Comparison of ENCODE assay signal across 25 cellular contexts in genomic region chr4:122882830-122883229, GRCh38. TPM values are rescaled to one million over a fixed set of nuclear protein-coding genes. Genes with fewer than 3 reads are reported as not detected.
DNase-seq lines count a peak whose midpoint lies in the region; ATAC-seq, FAIRE-seq and TF ChIP-seq lines count a peak whose summit lies in the region.
"Had no signal": no experiment of that assay in that cellular context is flagged by ENCODE, and none has a peak within 500 bp of the region (broad histone marks: within the 10 kb centered on the region; RNA-seq: fewer than 3 reads in every experiment).

No MANE protein-coding gene starts in this region.

- no peak overlapping the region for H2AFZ ChIP-seq in astrocyte (ENCODE audit: low read depth, low read length)

- H3K4me3 ChIP-seq in AG09309 (ENCODE audit: control insufficient read depth, low read depth, low read length), result no peak overlapping the region
- no peak overlapping the region for H3K4me3 ChIP-seq in astrocyte (ENCODE audit: insufficient read depth, low read depth, low read length)
- H3K4me3 ChIP-seq: K562 had no signal

- H3K4me2 ChIP-seq in astrocyte (ENCODE audit: low read length), result no peak overlapping the region
- H3K4me2 ChIP-seq: SK-N-SH had no signal

- no peak overlapping the region for H3K27ac ChIP-seq in astrocyte (ENCODE audit: low read depth, low read length)
- H3K27ac ChIP-seq: HL-60 had no signal

- peaks cover 6% of the 10 kb centered on the region for H3K9me3 Mint-ChIP-seq in astrocyte (ENCODE audit: unreplicated experiment)
- H3K9me3 Mint-ChIP-seq in stimulated activated naive B cell treated with anti-CD40 and anti-IgM and Interleukin-4, amounts not matched to agents 10 μg/mL and 1 μg/mL and 100 μg/mL, for 72 hours, result peaks cover 11 to 16% of the 10 kb centered on the region in 2 donors

- no peaks in the 10 kb centered on the region for H3K9me3 ChIP-seq in astrocyte (ENCODE audit: insufficient read depth, low read depth, low read length)
- H3K9me3 ChIP-seq: SK-N-SH had no signal

- no peaks in the 10 kb centered on the region for H3K27me3 ChIP-seq in astrocyte (ENCODE audit: insufficient read depth, low read length)

- peaks cover 7% of the 10 kb centered on the region for H3K79me2 ChIP-seq in astrocyte (ENCODE audit: insufficient read depth, low read length)

- FAIRE-seq in GM19239 (lab: Jason Lieb, UNC) (peak; percentile 35), astrocyte (lab: Jason Lieb, UNC) (peak; percentile 45)
- FAIRE-seq: K562 had no signal

- H3K27me3 Mint-ChIP-seq in astrocyte (ENCODE audit: low read depth, unreplicated experiment), result no peaks in the 10 kb centered on the region
- peaks cover 17 to 24% of the 10 kb centered on the region in 2 donors for H3K27me3 Mint-ChIP-seq in stimulated activated naive B cell treated with anti-CD40 and anti-IgM and Interleukin-4, amounts not matched to agents 10 μg/mL and 1 μg/mL and 100 μg/mL, for 72 hours

- H3K4me1 Mint-ChIP-seq in astrocyte (ENCODE audit: low read depth, unreplicated experiment), result peaks cover 14% of the 10 kb centered on the region
- H3K4me1 Mint-ChIP-seq in stimulated activated naive B cell treated with anti-CD40 and anti-IgM and Interleukin-4, amounts not matched to agents 10 μg/mL and 1 μg/mL and 100 μg/mL, for 72 hours, result peaks cover 5 to 6% of the 10 kb centered on the region in 2 donors

- DNase-seq in AG09309 (ENCODE audit: low read depth) (peak; percentile 52), GM19239 (ENCODE audit: insufficient read length, low spot score) (no peak), astrocyte (ENCODE audit: low read depth) (no peak), SKM-1 (lab: John Stamatoyannopoulos, UW; ENCODE audit: unreplicated experiment) (no peak), mesenteric fat pad (ENCODE audit: low spot score) (no peak), DMS153 (lab: John Stamatoyannopoulos, UW) (no peak)
- DNase-seq in stimulated activated naive B cell treated with anti-CD40 and anti-IgM and Interleukin-4, amounts not matched to agents 10 μg/mL and 1 μg/mL and 100 μg/mL, for 72 hours, result no peak
- no peak for DNase-seq in stimulated activated naive CD4-positive, alpha-beta T cell (lab: John Stamatoyannopoulos, UW)
- DNase-seq: Calu3; DND-41; Kasumi-1; NCI-H1092 treated with DMSO at 0.1 percent for 48 hours; NCI-H1436; NCI-H187; NCI-H2081 treated with DMSO at 0.1 percent for 48 hours; NCI-H2171; NCI-H345; NCI-H526; NCI-H82; NK-92 treated with Interleukin-12 subunit alpha and Interleukin-12 subunit beta, amount 100 ng/mL, for 24 hours; PC-3; SK-N-SH had no signal

- H3K4me3 Mint-ChIP-seq in astrocyte (ENCODE audit: unreplicated experiment), result no peak overlapping the region
- H3K4me3 Mint-ChIP-seq in stimulated activated naive B cell treated with anti-CD40 and anti-IgM and Interleukin-4, amounts not matched to agents 10 μg/mL and 1 μg/mL and 100 μg/mL, for 72 hours, result no peak overlapping the region

- H3K4me1 ChIP-seq in astrocyte (ENCODE audit: insufficient read depth, low read length), result no peaks in the 10 kb centered on the region

- H4K20me1 ChIP-seq in astrocyte (ENCODE audit: insufficient read depth, low read length), result no peaks in the 10 kb centered on the region

- no peak for ATAC-seq in stimulated activated naive B cell treated with anti-CD40 and anti-IgM and Interleukin-4, amounts not matched to agents 10 μg/mL and 1 μg/mL and 100 μg/mL, for 72 hours (replicated peaks)
- ATAC-seq: HCT116, K562, PC-3 had no signal

- no peak overlapping the region for H3K9ac ChIP-seq in astrocyte (ENCODE audit: low read length)
- H3K9ac ChIP-seq: SK-N-SH had no signal

- TF ChIP-seq CTCF in AG09309 (IDR thresholded peaks at IDR 0.05; ENCODE audit: control insufficient read depth, insufficient read depth, low read depth, low read length, missing control alignments) (no peak), astrocyte (IDR thresholded peaks at IDR 0.05; ENCODE audit: insufficient read depth, low read depth, low read length) (no peak)

- H3K27ac Mint-ChIP-seq in astrocyte (ENCODE audit: unreplicated experiment), result no peak overlapping the region
- H3K27ac Mint-ChIP-seq in stimulated activated naive B cell treated with anti-CD40 and anti-IgM and Interleukin-4, amounts not matched to agents 10 μg/mL and 1 μg/mL and 100 μg/mL, for 72 hours, result peak overlapping the region; percentile 9

- peaks cover 31% of the 10 kb centered on the region for H3K36me3 Mint-ChIP-seq in astrocyte (ENCODE audit: low read depth, unreplicated experiment)
- H3K36me3 Mint-ChIP-seq in stimulated activated naive B cell treated with anti-CD40 and anti-IgM and Interleukin-4, amounts not matched to agents 10 μg/mL and 1 μg/mL and 100 μg/mL, for 72 hours, result peaks cover 5 to 15% of the 10 kb centered on the region in 2 donors

- peaks cover 6% of the 10 kb centered on the region for H3K36me3 ChIP-seq in astrocyte (ENCODE audit: insufficient read depth, low read length)

RNA-seq across cellular contexts. Expression of gene NUDT6, which starts 39.6 kb away (rescaled TPM):
- total RNA-seq in astrocyte (4.0 TPM in 2 replicates), mesenteric fat pad (5.5 TPM)

RNA-seq across cellular contexts. Expression of gene FGF2, which starts 56.2 kb away (rescaled TPM):
- total RNA-seq in astrocyte, result 30.5 and 38.4 TPM in 2 replicates
- 39.1 TPM for total RNA-seq in mesenteric fat pad
